In the genomic region with DNA sequence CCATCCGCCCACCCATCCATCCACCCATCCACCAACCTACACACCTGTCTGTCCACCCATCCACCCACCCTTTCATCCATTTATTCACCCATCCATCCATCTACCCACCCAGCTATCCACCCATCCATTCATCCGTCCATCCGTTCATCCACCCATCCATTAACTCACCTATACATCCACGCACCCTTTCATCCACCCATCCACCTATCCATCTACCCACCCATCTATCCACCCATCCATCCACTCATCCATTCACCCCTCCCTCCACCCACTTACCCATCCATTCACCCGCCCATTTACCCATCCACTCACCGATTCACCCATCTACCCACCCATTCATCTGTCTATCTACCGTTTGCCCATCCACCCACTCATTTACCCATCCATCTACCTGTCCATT, we compare ENCODE assay signal across 19 cellular contexts. TPM values are rescaled to one million over a fixed set of nuclear protein-coding genes. Genes with fewer than 3 reads are reported as not detected.
DNase-seq lines count a peak whose midpoint lies in the region; ATAC-seq and TF ChIP-seq lines count a peak whose summit lies in the region.
"Had no signal": no experiment of that assay in that cellular context is flagged by ENCODE, and none has a peak within 500 bp of the region (broad histone marks: within the 10 kb centered on the region; RNA-seq: fewer than 3 reads in every experiment).

No MANE protein-coding gene starts in this region.

- no TSS peak for BruUV-seq in IMR-90 (replicated peaks; lab: Mats Ljungman, UMichigan)

- peaks cover 15% of the 10 kb centered on the region for H3K27me3 Mint-ChIP-seq in glutamatergic neuron (ENCODE audit: unreplicated experiment)
- no peaks in the 10 kb centered on the region for H3K27me3 Mint-ChIP-seq in naive thymus-derived CD4-positive, alpha-beta T cell
- H3K27me3 Mint-ChIP-seq: CD4-positive, CD25-positive, alpha-beta regulatory T cell had no signal

- H3K4me3 ChIP-seq in IMR-90 (ENCODE audit: insufficient read depth, low read depth, low read length) = no peak overlapping the region
- H3K4me3 ChIP-seq in neuronal stem cell (ENCODE audit: low read length in 2 of 2) = no peak overlapping the region
- H3K4me3 ChIP-seq in naive thymus-derived CD4-positive, alpha-beta T cell (ENCODE audit: low read length) = no peak overlapping the region
- H3K4me3 ChIP-seq: GM23338 had no signal

- H3K9me3 ChIP-seq in IMR-90 (ENCODE audit: control insufficient read depth, insufficient read depth, low read length) (no peaks in the 10 kb centered on the region), neuronal stem cell (replicated peaks in 1 of 2; ENCODE audit: control insufficient read depth in 2 of 2, insufficient read depth in 1 of 2, low read depth in 1 of 2, low read length in 2 of 2) (no peaks in the 10 kb centered on the region)
- no peaks in the 10 kb centered on the region for H3K9me3 ChIP-seq in naive thymus-derived CD4-positive, alpha-beta T cell (ENCODE audit: control insufficient read depth in 2 of 3, low read length in 3 of 3)
- H3K9me3 ChIP-seq: BE2C had no signal

- WGBS in IMR-90 (ENCODE audit: extremely low coverage in 2 of 2, insufficient read length in 1 of 2), 2 experiments = 96 to 100% methylated on average over 3 to 6 of the region's 7 CpGs
- WGBS in neuronal stem cell (ENCODE audit: extremely low coverage in 2 of 2, insufficient read length in 2 of 2, insufficient replicate concordance in 1 of 2), 2 donors = 94% methylated on average over 6 of the region's 7 CpGs; no CpG with 5 or more reads in 1 of the 2 donors

- H2AK9ac ChIP-seq in IMR-90 (replicated peaks; ENCODE audit: low read depth, low read length, poor library complexity) = peak overlapping the region; percentile 42

- ATAC-seq in IMR-90 (ENCODE audit: low read depth) (no peak), GM18868 (IDR thresholded peaks at IDR 0.05; ENCODE audit: unreplicated experiment) (no peak), HG03039 (IDR thresholded peaks at IDR 0.05; ENCODE audit: unreplicated experiment) (no peak)
- no peak for ATAC-seq in naive thymus-derived CD4-positive, alpha-beta T cell
- ATAC-seq: GM23338 had no signal

- peaks cover 23% of the 10 kb centered on the region for H3K9me1 ChIP-seq in IMR-90 (ENCODE audit: insufficient read depth, low read length)

- TF ChIP-seq CTCF in IMR-90 (conservative IDR thresholded peaks at IDR 0.05; ENCODE audit: low read depth, low read length) = no peak
- TF ChIP-seq CTCF in glutamatergic neuron (IDR thresholded peaks at IDR 0.05; ENCODE audit: partially characterized antibody, unreplicated experiment) = no peak

- peaks cover 5% of the 10 kb centered on the region for H3K9me3 Mint-ChIP-seq in glutamatergic neuron (ENCODE audit: unreplicated experiment)
- H3K9me3 Mint-ChIP-seq in naive thymus-derived CD4-positive, alpha-beta T cell = no peaks in the 10 kb centered on the region
- H3K9me3 Mint-ChIP-seq: CD4-positive, CD25-positive, alpha-beta regulatory T cell; GM23338; HFFc6 had no signal

- H4K5ac ChIP-seq in IMR-90 (ENCODE audit: low read depth, low read length) = no peak overlapping the region

- H2BK5ac ChIP-seq in IMR-90 (ENCODE audit: low read depth, low read length, poor library complexity, severe bottlenecking) (no peak overlapping the region), neuronal stem cell (ENCODE audit: low read length) (peak overlapping the region; percentile 7)

- H2BK20ac ChIP-seq in IMR-90 (ENCODE audit: low read depth, low read length) = no peak overlapping the region

- H2BK120ac ChIP-seq in IMR-90 (ENCODE audit: low read depth, low read length) (no peak overlapping the region), neuronal stem cell (ENCODE audit: low read depth, low read length) (no peak overlapping the region)

- H4K8ac ChIP-seq in IMR-90 (ENCODE audit: low read depth in 2 of 2, low read length in 2 of 2) (no peak overlapping the region), neuronal stem cell (ENCODE audit: low read depth, low read length) (no peak overlapping the region)

- H3K27me3 ChIP-seq in IMR-90 (ENCODE audit: control insufficient read depth, insufficient read depth, low read length) = no peaks in the 10 kb centered on the region
- H3K27me3 ChIP-seq in neuronal stem cell (ENCODE audit: control insufficient read depth in 3 of 3, insufficient read depth in 3 of 3, low read depth in 1 of 3, low read length in 3 of 3) = no peaks in the 10 kb centered on the region
- H3K27me3 ChIP-seq in naive thymus-derived CD4-positive, alpha-beta T cell (ENCODE audit: control insufficient read depth in 2 of 2, insufficient read depth in 2 of 2, low read length in 2 of 2) = no peaks in the 10 kb centered on the region
- H3K27me3 ChIP-seq: BE2C had no signal

- no peak overlapping the region for H2BK12ac ChIP-seq in neuronal stem cell (ENCODE audit: low read length)

- H3K36me3 ChIP-seq in IMR-90 (ENCODE audit: control insufficient read depth, insufficient read depth, low read length) (no peaks in the 10 kb centered on the region), neuronal stem cell (replicated peaks in 1 of 2; ENCODE audit: control insufficient read depth in 2 of 2, insufficient read depth in 2 of 2, low read length in 2 of 2) (no peaks in the 10 kb centered on the region)
- peaks cover 0 to 6% (median 5%) of the 10 kb centered on the region in 3 experiments for H3K36me3 ChIP-seq in naive thymus-derived CD4-positive, alpha-beta T cell (ENCODE audit: control insufficient read depth in 2 of 3, insufficient read depth in 3 of 3, low read length in 3 of 3)
- H3K36me3 ChIP-seq: BE2C had no signal

- H4K91ac ChIP-seq in IMR-90 (ENCODE audit: insufficient read depth, low read depth, low read length) (no peak overlapping the region; the same call in 1 of the 2 replicates), neuronal stem cell (ENCODE audit: low read depth, low read length, poor library complexity) (no peak overlapping the region)

- dilution Hi-C loops in IMR-90 (cut with HindIII; ENCODE audit: low sequenced_read_pairs, unreplicated experiment) = no loop called here

- H2AFZ ChIP-seq in IMR-90 (replicated peaks; ENCODE audit: low read length, poor library complexity) (no peak overlapping the region), neuronal stem cell (ENCODE audit: low read length) (no peak overlapping the region)
- H2AFZ ChIP-seq: GM23338 had no signal

- H3K27ac ChIP-seq in IMR-90 (ENCODE audit: insufficient read depth, low read length) = no peak overlapping the region
- no peak overlapping the region for H3K27ac ChIP-seq in neuronal stem cell (replicated peaks; ENCODE audit: low read length)
- H3K27ac ChIP-seq in naive thymus-derived CD4-positive, alpha-beta T cell (ENCODE audit: low read depth, low read length) = no peak overlapping the region

- H3K4ac ChIP-seq in IMR-90 (ENCODE audit: low read depth, low read length) (no peak overlapping the region), neuronal stem cell (ENCODE audit: low read length) (no peak overlapping the region)

- POLR2A ChIA-PET in IMR-90 (lab: Charles Lee; ENCODE audit: unreplicated experiment) = no interaction called here
- POLR2A ChIA-PET in naive thymus-derived CD4-positive, alpha-beta T cell (lab: Charles Lee) = no interaction called here

- no peak for TF ChIP-seq RAD21 in IMR-90 (IDR thresholded peaks at IDR 0.05; ENCODE audit: low read length)

- H2AK5ac ChIP-seq in IMR-90 (ENCODE audit: low read depth, low read length) (peak overlapping the region; percentile 64), neuronal stem cell (ENCODE audit: low read depth, low read length) (peak overlapping the region; percentile 51)

- H3K4me3 Mint-ChIP-seq in glutamatergic neuron (ENCODE audit: unreplicated experiment) = peak overlapping the region; percentile 20
- H3K4me3 Mint-ChIP-seq in naive thymus-derived CD4-positive, alpha-beta T cell = no peak overlapping the region
- H3K4me3 Mint-ChIP-seq: CD4-positive, CD25-positive, alpha-beta regulatory T cell; CD8-positive, alpha-beta memory T cell; GM23338; HFFc6 had no signal

- no peak overlapping the region for H3K9ac ChIP-seq in IMR-90 (ENCODE audit: low read depth, low read length)
- no peak overlapping the region for H3K9ac ChIP-seq in neuronal stem cell (ENCODE audit: low read depth, low read length, poor library complexity)

- H3K36me3 Mint-ChIP-seq in glutamatergic neuron (ENCODE audit: unreplicated experiment) = no peaks in the 10 kb centered on the region
- peaks cover 0 to 4% (median 0%) of the 10 kb centered on the region in 5 donors for H3K36me3 Mint-ChIP-seq in naive thymus-derived CD4-positive, alpha-beta T cell

- H3K23ac ChIP-seq in IMR-90 (ENCODE audit: low read depth, low read length) (no peak overlapping the region), neuronal stem cell (ENCODE audit: low read depth, low read length, poor library complexity) (peak overlapping the region; percentile 27)

- intact Hi-C loops in IMR-90 (cut with micrococcal nuclease) = no loop called here
- intact Hi-C loops in naive thymus-derived CD4-positive, alpha-beta T cell (cut with micrococcal nuclease) = no loop called here

- DNase-seq in IMR-90 (no peak), glutamatergic neuron (no peak), neuronal stem cell (ENCODE audit: low spot score) (no peak)
- DNase-seq in naive thymus-derived CD4-positive, alpha-beta T cell = no peak
- DNase-seq: ACHN; BE2C; C1 segment of cervical spinal cord; CD4-positive, CD25-positive, alpha-beta regulatory T cell; CD8-positive, alpha-beta memory T cell; COR-L47; DMS 273 treated with DMSO at 0.1 percent for 48 hours; DMS53; DND-41; EL; HCEC 1CT; HFFc6 had no signal

- TF ChIP-seq POLR2A in IMR-90 (IDR thresholded peaks at IDR 0.05; ENCODE audit: low read depth, low read length) = no peak

- H2BK15ac ChIP-seq in IMR-90 (ENCODE audit: low read depth, low read length) = no peak overlapping the region
- no peak overlapping the region for H2BK15ac ChIP-seq in neuronal stem cell (ENCODE audit: low read length)

- H3K4me2 ChIP-seq in IMR-90 (ENCODE audit: low read depth, low read length) (no peak overlapping the region), neuronal stem cell (ENCODE audit: insufficient read depth, low read length, poor library complexity, severe bottlenecking) (no peak overlapping the region)
- H3K4me2 ChIP-seq: GM23338 had no signal

- in situ Hi-C loops in IMR-90 (cut with MboI; ENCODE audit: low sequenced_read_pairs) = no loop called here

- CTCF ChIA-PET in IMR-90 (lab: Yijun Ruan, JAX) = no interaction called here
- CTCF ChIA-PET in naive thymus-derived CD4-positive, alpha-beta T cell (lab: Charles Lee) = no interaction called here

- H3K4me1 ChIP-seq in IMR-90 (ENCODE audit: control insufficient read depth, insufficient read depth, low read length) (peaks cover 40% of the 10 kb centered on the region), neuronal stem cell (ENCODE audit: control insufficient read depth in 2 of 2, insufficient read depth in 1 of 2, low read depth in 1 of 2, low read length in 2 of 2) (peaks cover 46 to 59% of the 10 kb centered on the region in 2 donors)
- H3K4me1 ChIP-seq in naive thymus-derived CD4-positive, alpha-beta T cell (ENCODE audit: control insufficient read depth in 2 of 2, insufficient read depth in 2 of 2, low read length in 2 of 2) = peaks cover 0 to 2% of the 10 kb centered on the region in 2 donors

- peaks cover 13% of the 10 kb centered on the region for H4K20me1 ChIP-seq in IMR-90 (ENCODE audit: insufficient read depth, low read length)

- H3K18ac ChIP-seq in IMR-90 (ENCODE audit: low read depth, low read length) = no peak overlapping the region
- no peak overlapping the region for H3K18ac ChIP-seq in neuronal stem cell (ENCODE audit: low read length)

- no peak overlapping the region for H3K56ac ChIP-seq in IMR-90 (ENCODE audit: extremely low read depth, insufficient read depth, low read length)

- no peak overlapping the region for H3K27ac Mint-ChIP-seq in glutamatergic neuron (ENCODE audit: unreplicated experiment)
- H3K27ac Mint-ChIP-seq in naive thymus-derived CD4-positive, alpha-beta T cell = no peak overlapping the region
- H3K27ac Mint-ChIP-seq: CD4-positive, CD25-positive, alpha-beta regulatory T cell; GM23338; HFFc6 had no signal

- peaks cover 26% of the 10 kb centered on the region for H3K4me1 Mint-ChIP-seq in glutamatergic neuron (ENCODE audit: low read depth, unreplicated experiment)
- peaks cover 7 to 38% (median 21%) of the 10 kb centered on the region in 7 donors for H3K4me1 Mint-ChIP-seq in naive thymus-derived CD4-positive, alpha-beta T cell

- H3K14ac ChIP-seq in IMR-90 (replicated peaks; ENCODE audit: low read depth, low read length) (no peak overlapping the region), neuronal stem cell (ENCODE audit: low read length) (no peak overlapping the region)

- H3K79me1 ChIP-seq in IMR-90 (ENCODE audit: low read depth in 1 of 2, low read length in 2 of 2) = peaks cover 23 to 49% of the 10 kb centered on the region in 2 experiments
- H3K79me1 ChIP-seq in neuronal stem cell (ENCODE audit: low read depth, low read length) = peaks cover 14% of the 10 kb centered on the region

RNA-seq across cellular contexts. Expression of gene KLHL26, which starts 17.6 kb away (rescaled TPM):
- 0.28 and 2.2 TPM in 2 replicates for total RNA-seq in IMR-90 (2012; rRNA removed)
- 4.7 and 5.8 TPM in 2 replicates for polyA plus RNA-seq in IMR-90 (2012; rRNA removed)
- polyA plus RNA-seq in IMR-90 (2012; cell fraction: cytosol; rRNA removed) = 1.9 and 3.3 TPM in 2 replicates
- 2.6 and 6.8 TPM in 2 replicates for polyA plus RNA-seq in IMR-90 (2012; cell fraction: nucleus; rRNA removed; ENCODE audit: low replicate concordance)
- 12.0 TPM for total RNA-seq in glutamatergic neuron (ENCODE audit: unreplicated experiment)
- polyA plus RNA-seq in neuronal stem cell (2013, experiment 1 of 2) = 3.8 TPM
- polyA plus RNA-seq in neuronal stem cell (2013, experiment 2 of 2) = 4.4 TPM
- 10 to 100 TPM in 4 of 5 experiments, 1 to 10 TPM in 1; 9.5 to 16.3 (median 12.7) TPM for total RNA-seq in naive thymus-derived CD4-positive, alpha-beta T cell
- 1 to 10 TPM; 3.7 to 6.1 TPM for polyA plus RNA-seq in naive thymus-derived CD4-positive, alpha-beta T cell

RNA-seq across cellular contexts. Expression of gene CRTC1, which starts 29.0 kb away (rescaled TPM):
- total RNA-seq in IMR-90 (2012; rRNA removed) (0.18 and 0.28 TPM in 2 replicates), glutamatergic neuron (ENCODE audit: unreplicated experiment) (28.8 TPM)
- 5.7 and 6.5 TPM in 2 replicates for polyA plus RNA-seq in IMR-90 (2012; rRNA removed)
- 3.1 and 6.8 TPM in 2 replicates for polyA plus RNA-seq in IMR-90 (2012; cell fraction: cytosol; rRNA removed)
- 28.3 and 53.7 TPM in 2 replicates for polyA plus RNA-seq in IMR-90 (2012; cell fraction: nucleus; rRNA removed; ENCODE audit: low replicate concordance)
- polyA plus RNA-seq in neuronal stem cell (2013, experiment 1 of 2) = 17.4 TPM
- 17.8 TPM for polyA plus RNA-seq in neuronal stem cell (2013, experiment 2 of 2)
- 10 to 100 TPM in 4 of 5 experiments, 1 to 10 TPM in 1; 8.4 to 23.4 (median 22.3) TPM for total RNA-seq in naive thymus-derived CD4-positive, alpha-beta T cell
- 1 to 10 TPM in 1 of 2 donors, under 1 TPM in 1; 0.97 to 1.7 TPM for polyA plus RNA-seq in naive thymus-derived CD4-positive, alpha-beta T cell

RNA-seq across cellular contexts. Expression of gene TMEM59L, which starts 41.8 kb away (rescaled TPM):
- total RNA-seq in IMR-90 (2012; rRNA removed) = under 0.01 and 0.28 TPM in 2 replicates
- 5.9 and 6.1 TPM in 2 replicates for polyA plus RNA-seq in IMR-90 (2012; rRNA removed)
- polyA plus RNA-seq in IMR-90 (2012; cell fraction: cytosol; rRNA removed) = 5.6 and 9.7 TPM in 2 replicates
- polyA plus RNA-seq in IMR-90 (2012; cell fraction: nucleus; rRNA removed; ENCODE audit: low replicate concordance) = 21.2 and 55.5 TPM in 2 replicates
- 92.3 TPM for total RNA-seq in glutamatergic neuron (ENCODE audit: unreplicated experiment)
- 7.1 TPM for polyA plus RNA-seq in neuronal stem cell (2013, experiment 1 of 2)
- 6.4 TPM for polyA plus RNA-seq in neuronal stem cell (2013, experiment 2 of 2)
- total RNA-seq in naive thymus-derived CD4-positive, alpha-beta T cell = under 1 TPM in 2 of 5 experiments, not detected in 3; 0.22 to 0.24 TPM
- polyA plus RNA-seq in naive thymus-derived CD4-positive, alpha-beta T cell = under 1 TPM; 0.37 to 0.74 TPM
- total RNA-seq: CD4-positive, CD25-positive, alpha-beta regulatory T cell; CD8-positive, alpha-beta memory T cell had no signal
- polyA plus RNA-seq: CD4-positive, CD25-positive, alpha-beta regulatory T cell; CD8-positive, alpha-beta memory T cell had no signal

RNA-seq across cellular contexts. Expression of gene CRLF1, which starts 47.9 kb away (rescaled TPM):
- total RNA-seq in IMR-90 (2012; rRNA removed) = 0.18 and 0.28 TPM in 2 replicates
- 3.0 and 3.1 TPM in 2 replicates for polyA plus RNA-seq in IMR-90 (2012; rRNA removed)
- polyA plus RNA-seq in IMR-90 (2012; cell fraction: cytosol; rRNA removed) = 3.2 TPM in 2 replicates
- polyA plus RNA-seq in IMR-90 (2012; cell fraction: nucleus; rRNA removed; ENCODE audit: low replicate concordance) = 0.38 and 2.1 TPM in 2 replicates
- 55.3 TPM for total RNA-seq in glutamatergic neuron (ENCODE audit: unreplicated experiment)
- polyA plus RNA-seq in neuronal stem cell (2013, experiment 1 of 2) = 0.24 TPM
- polyA plus RNA-seq in neuronal stem cell (2013, experiment 2 of 2) = 0.33 TPM
- total RNA-seq in naive thymus-derived CD4-positive, alpha-beta T cell = not detected
- polyA plus RNA-seq in naive thymus-derived CD4-positive, alpha-beta T cell = under 1 TPM; 0.28 to 0.49 TPM
- total RNA-seq: CD4-positive, CD25-positive, alpha-beta regulatory T cell; CD8-positive, alpha-beta memory T cell had no signal
- polyA plus RNA-seq: CD8-positive, alpha-beta memory T cell had no signal

Comparison
In these comparisons a context has a peak if more than half of its experiments do, and no peak if none do; other contexts are left out.
1. RNA of gene TMEM59L, which starts 41.8 kb away (total RNA-seq): 92.3 TPM in glutamatergic neuron (single experiment); 0.22 to 0.24 TPM in naive thymus-derived CD4-positive, alpha-beta T cell and under 0.01 to 0.28 TPM in IMR-90; every median in the first group is over 10 times any median in the second.